33 cellular contexts compared by ENCODE assay signal in the genomic region with DNA sequence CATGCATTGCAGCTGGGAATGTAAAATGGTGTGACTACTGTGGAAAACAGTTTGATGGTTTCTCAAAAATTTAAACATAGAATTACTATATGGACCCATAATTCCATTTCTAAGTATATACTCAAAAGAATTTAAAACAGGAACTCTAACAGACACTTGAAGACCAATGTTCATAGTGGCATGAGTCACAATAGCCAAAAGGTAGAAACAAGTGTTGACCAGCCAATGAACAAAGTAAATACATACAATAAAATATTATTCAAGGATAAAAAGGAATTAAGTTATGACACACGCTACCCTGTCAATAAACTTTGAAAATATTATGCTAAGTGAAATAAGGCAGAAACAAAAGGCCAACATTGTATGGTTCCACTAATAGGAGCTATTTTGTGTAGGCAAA.
"Had no signal": no experiment of that assay in that cellular context is flagged by ENCODE, and none has a peak within 500 bp of the region (broad histone marks: within the 10 kb centered on the region; RNA-seq: fewer than 3 reads in every experiment).

No MANE protein-coding gene starts in this region.

- H3K4me3 ChIP-seq: adrenal gland, ascending aorta, body of pancreas, breast epithelium, cardiac muscle cell had no signal

- H3K9me3 ChIP-seq: adrenal gland, ascending aorta, body of pancreas, breast epithelium had no signal

- FAIRE-seq: astrocyte had no signal

- DNase-seq: activated effector memory CD4-positive, alpha-beta T cell treated with anti-CD3 and anti-CD28 coated beads, Interleukin-2, amount 50 U/mL, for 16 hours; activated effector memory CD4-positive, alpha-beta T cell treated with Interleukin-2 at 50 U/mL for 16 hours; activated gamma-delta T cell; activated gamma-delta T cell treated with Interleukin-2 at 50 U/mL for 16 hours; activated naive CD4-positive, alpha-beta T cell; activated naive CD4-positive, alpha-beta T cell treated with anti-CD3 and anti-CD28 coated beads for 36 hours; activated naive CD4-positive, alpha-beta T cell treated with anti-CD3 and anti-CD28 coated beads, Interleukin-2, amount 10 ng/mL, durations not matched to agents 7 days and 5 days; activated naive CD4-positive, alpha-beta T cell treated with anti-CD3 and anti-CD28 coated beads, Interleukin-2, amount 50 U/mL, for 16 hours; activated naive CD4-positive, alpha-beta T cell treated with Interleukin-2 at 50 U/mL for 16 hours; activated naive CD8-positive, alpha-beta T cell treated with anti-CD3 and anti-CD28 coated beads for 36 hours; activated naive CD8-positive, alpha-beta T cell treated with anti-CD3 and anti-CD28 coated beads, Interleukin-2, amount 10 ng/mL, durations not matched to agents 7 days and 5 days; activated naive CD8-positive, alpha-beta T cell treated with anti-CD3 and anti-CD28 coated beads, Interleukin-2, amount 50 U/mL, for 24 hours; activated T-cell treated with anti-CD3 and anti-CD28 coated beads, Interleukin-2, amount 50 U/mL, for 1 hour; activated T-cell treated with anti-CD3 and anti-CD28 coated beads, Interleukin-2, amount 50 U/mL, for 24 hours; activated T-cell treated with anti-CD3 and anti-CD28 coated beads, Interleukin-2, amount 50 U/mL, for 4 hours; activated T-cell treated with anti-CD3 and anti-CD28 coated beads, Interleukin-2, amount 50 U/mL, for 48 hours; activated T-cell treated with anti-CD3 and anti-CD28 coated beads, Interleukin-2, amount 50 U/mL, for 72 hours; adrenal gland; amniotic stem cell; amygdala; anterior cingulate cortex; aorta; body of pancreas; brain microvascular endothelial cell; caudate nucleus; central memory CD4-positive, alpha-beta T cell; cerebellar nuclear complex had no signal

- H3K27me3 ChIP-seq: adrenal gland, ascending aorta, body of pancreas, brain microvascular endothelial cell, breast epithelium, cardiac muscle cell had no signal

- H3K4me1 ChIP-seq: adrenal gland, ascending aorta, body of pancreas, breast epithelium had no signal

- H3K36me3 ChIP-seq: adrenal gland, ascending aorta, brain microvascular endothelial cell, breast epithelium, cardiac muscle cell had no signal

- ATAC-seq: activated naive CD4-positive, alpha-beta T cell treated with anti-CD3 and anti-CD28 coated beads, Interleukin-2, amount 50 U/mL, for 72 hours; activated naive CD8-positive, alpha-beta T cell treated with anti-CD3 and anti-CD28 coated beads, Interleukin-2, amount 50 U/mL, for 24 hours; activated T-cell treated with anti-CD3 and anti-CD28 coated beads, Interleukin-2, amount 50 U/mL, for 4 hours; activated T-cell treated with anti-CD3 and anti-CD28 coated beads, Interleukin-2, amount 50 U/mL, for 72 hours; activated T-helper 17 cell treated with anti-CD3 and anti-CD28 coated beads, Interleukin-2, amount 50 U/mL, for 72 hours; body of pancreas had no signal

- H3K27ac ChIP-seq: adrenal gland, ascending aorta, body of pancreas, brain microvascular endothelial cell, breast epithelium, cardiac muscle cell had no signal
